ENCODE assay signal across 14 cellular contexts in genomic region chr4:53592128-53592527, GRCh38. TPM values are rescaled to one million over a fixed set of nuclear protein-coding genes. Genes with fewer than 3 reads are reported as not detected.
DNase-seq lines count a peak whose midpoint lies in the region; ATAC-seq, FAIRE-seq and TF ChIP-seq lines count a peak whose summit lies in the region.
"Had no signal": no experiment of that assay in that cellular context is flagged by ENCODE, and none has a peak within 500 bp of the region (broad histone marks: within the 10 kb centered on the region; RNA-seq: fewer than 3 reads in every experiment).

No MANE protein-coding gene starts in this region.

- TF ChIP-seq EP300 in A549 (IDR thresholded peaks at IDR 0.05), result no peak

- intact Hi-C loops in mucosa of descending colon (cut with DNase I, micrococcal nuclease), result loop anchor here in 1 of 2 donors (10.0 kb wide), 1 partner anchor 53 kb away; no protein-coding TSS in a partner anchor
- intact Hi-C loops in left ventricle myocardium inferior (cut with micrococcal nuclease), result no loop called here

- POLR2A ChIA-PET in A549 (lab: Yijun Ruan, JAX) (no interaction called here), HEK293T (lab: Yijun Ruan, JAX) (no interaction called here), GM10248 (lab: Yijun Ruan, JAX) (no interaction called here)

- H3K27ac ChIP-seq in A549, result peak overlapping the region; percentile 71 to 83
- no peak overlapping the region for H3K27ac ChIP-seq in left ventricle myocardium inferior (replicated peaks)
- H3K27ac ChIP-seq: sigmoid colon had no signal

- no peak for TF ChIP-seq RAD21 in A549 (conservative IDR thresholded peaks at IDR 0.05 in 1 of 2, IDR thresholded peaks at IDR 0.05 in 1 of 2)

- TF ChIP-seq CTCF in A549 (IDR thresholded peaks at IDR 0.05), result no peak
- no peak for TF ChIP-seq CTCF in endothelial cell (IDR thresholded peaks at IDR 0.05; ENCODE audit: unreplicated experiment)
- TF ChIP-seq CTCF in mucosa of descending colon (IDR thresholded peaks at IDR 0.05), result no peak
- TF ChIP-seq CTCF in left ventricle myocardium inferior (IDR thresholded peaks at IDR 0.05; ENCODE audit: borderline replicate concordance), result no peak
- no peak for TF ChIP-seq CTCF in GM10248 (IDR thresholded peaks at IDR 0.05; ENCODE audit: control extremely low read depth, extremely low read depth, low read depth, missing control alignments)

- H3K9me3 ChIP-seq in A549, result no peaks in the 10 kb centered on the region
- H3K9me3 ChIP-seq in mucosa of descending colon, result no peaks in the 10 kb centered on the region
- H3K9me3 ChIP-seq in left ventricle myocardium inferior (replicated peaks), result no peaks in the 10 kb centered on the region
- H3K9me3 ChIP-seq: sigmoid colon had no signal

- no peak for DNase-seq in A549 (ENCODE audit: low read depth in 1 of 2, low spot score in 1 of 2)
- DNase-seq in NCI-H748 (lab: John Stamatoyannopoulos, UW; ENCODE audit: unreplicated experiment), result peak; percentile 67
- DNase-seq in endothelial cell (ENCODE audit: low spot score), result peak; percentile 9
- DNase-seq in mucosa of descending colon, result peak in 1 of 3 donors; percentile 74
- DNase-seq in stimulated activated naive B cell treated with anti-CD40 and anti-IgM and Interleukin-4, amounts not matched to agents 10 μg/mL and 1 μg/mL and 100 μg/mL, for 72 hours, result no peak
- DNase-seq in HEK293T (ENCODE audit: extremely low spot score), result no peak
- DNase-seq in left ventricle myocardium inferior, result no peak
- no peak for DNase-seq in GM10248 (ENCODE audit: extremely low spot score)
- DNase-seq: activated T-cell treated with anti-CD3 and anti-CD28 coated beads, Interleukin-2, amount 50 U/mL, for 48 hours; sigmoid colon; stimulated activated CD8-positive, alpha-beta memory T cell treated with anti-CD3 and anti-CD28 coated beads, Interleukin-4, amount 100 ng/mL, for 48 hours; T-helper 9 cell had no signal

- H3K27ac Mint-ChIP-seq in endothelial cell (ENCODE audit: unreplicated experiment), result peak overlapping the region; percentile 89
- H3K27ac Mint-ChIP-seq in stimulated activated naive B cell treated with anti-CD40 and anti-IgM and Interleukin-4, amounts not matched to agents 10 μg/mL and 1 μg/mL and 100 μg/mL, for 72 hours, result no peak overlapping the region
- H3K27ac Mint-ChIP-seq: IgD-negative memory B cell had no signal

- CTCF ChIA-PET in A549 (lab: Yijun Ruan, JAX), result no interaction called here
- CTCF ChIA-PET in HEK293T (lab: Yijun Ruan, JAX), result no interaction called here
- CTCF ChIA-PET in GM10248 (lab: Yijun Ruan, JAX), result interaction anchor here (1.2 kb wide), 1 partner anchor 10 kb away, joined by 4 read pairs; no protein-coding TSS in a partner anchor

- peaks cover 61% of the 10 kb centered on the region for H3K4me1 Mint-ChIP-seq in endothelial cell (ENCODE audit: unreplicated experiment)
- H3K4me1 Mint-ChIP-seq in stimulated activated naive B cell treated with anti-CD40 and anti-IgM and Interleukin-4, amounts not matched to agents 10 μg/mL and 1 μg/mL and 100 μg/mL, for 72 hours, result peaks cover 10 to 21% of the 10 kb centered on the region in 2 donors

- 90% methylated on average over 8 of the region's 8 CpGs for WGBS in A549 (ENCODE audit: missing lambda C conversion rate)

- FAIRE-seq in A549 (lab: Jason Lieb, UNC), result no peak

- no peaks in the 10 kb centered on the region for H3K36me3 Mint-ChIP-seq in endothelial cell (ENCODE audit: low read depth, unreplicated experiment)
- H3K36me3 Mint-ChIP-seq in stimulated activated naive B cell treated with anti-CD40 and anti-IgM and Interleukin-4, amounts not matched to agents 10 μg/mL and 1 μg/mL and 100 μg/mL, for 72 hours, result no peaks in the 10 kb centered on the region

- ATAC-seq in A549 (no peak; a peak in 1 of 6 replicates), mucosa of descending colon (peak; percentile 67)
- no peak for ATAC-seq in stimulated activated naive B cell treated with anti-CD40 and anti-IgM and Interleukin-4, amounts not matched to agents 10 μg/mL and 1 μg/mL and 100 μg/mL, for 72 hours (replicated peaks)

- no peaks in the 10 kb centered on the region for H3K9me3 Mint-ChIP-seq in endothelial cell (ENCODE audit: unreplicated experiment)
- H3K9me3 Mint-ChIP-seq in stimulated activated naive B cell treated with anti-CD40 and anti-IgM and Interleukin-4, amounts not matched to agents 10 μg/mL and 1 μg/mL and 100 μg/mL, for 72 hours, result no peaks in the 10 kb centered on the region

- H3K4me3 ChIP-seq in A549, result peak overlapping the region; percentile 51; the same call in 1 of the 3 replicates
- H3K4me3 ChIP-seq in mucosa of descending colon, result no peak overlapping the region
- H3K4me3 ChIP-seq in left ventricle myocardium inferior, result no peak overlapping the region
- H3K4me3 ChIP-seq: sigmoid colon had no signal

- TF ChIP-seq POLR2A in A549 (IDR thresholded peaks at IDR 0.05; ENCODE audit: low read length), result no peak

- H3K4me1 ChIP-seq in A549 (peaks cover 19% of the 10 kb centered on the region), mucosa of descending colon (ENCODE audit: low read depth) (peaks cover 8% of the 10 kb centered on the region), left ventricle myocardium inferior (peaks cover 23% of the 10 kb centered on the region)
- H3K4me1 ChIP-seq: sigmoid colon had no signal

- H3K4me2 ChIP-seq in A549, result peak overlapping the region; percentile 78

- H3K36me3 ChIP-seq in mucosa of descending colon (ENCODE audit: low read depth), result no peaks in the 10 kb centered on the region
- H3K36me3 ChIP-seq in left ventricle myocardium inferior, result no peaks in the 10 kb centered on the region
- H3K36me3 ChIP-seq: sigmoid colon had no signal

- peaks cover 4% of the 10 kb centered on the region for H3K27me3 Mint-ChIP-seq in endothelial cell (ENCODE audit: unreplicated experiment)
- peaks cover 28 to 40% of the 10 kb centered on the region in 2 donors for H3K27me3 Mint-ChIP-seq in stimulated activated naive B cell treated with anti-CD40 and anti-IgM and Interleukin-4, amounts not matched to agents 10 μg/mL and 1 μg/mL and 100 μg/mL, for 72 hours

- peak overlapping the region; percentile 84 for H3K4me3 Mint-ChIP-seq in endothelial cell (ENCODE audit: unreplicated experiment)
- peak overlapping the region in 1 of 2 donors; percentile 67 for H3K4me3 Mint-ChIP-seq in stimulated activated naive B cell treated with anti-CD40 and anti-IgM and Interleukin-4, amounts not matched to agents 10 μg/mL and 1 μg/mL and 100 μg/mL, for 72 hours

- H3K27me3 ChIP-seq in left ventricle myocardium inferior (ENCODE audit: low read depth), result no peaks in the 10 kb centered on the region

TF ChIP-seq in A549, 52 proteins besides CTCF, POLR2A, EP300 and RAD21 (continues in another document):
- TF ChIP-seq GATA3 (IDR thresholded peaks at IDR 0.05; ENCODE audit: borderline replicate concordance), result no peak
- TF ChIP-seq CHD4 (IDR thresholded peaks at IDR 0.05; ENCODE audit: borderline replicate concordance), result no peak
- no peak for TF ChIP-seq HOXB5 (CRISPR knock-in tag; IDR thresholded peaks at IDR 0.05)
- TF ChIP-seq ZFP36 (IDR thresholded peaks at IDR 0.05; ENCODE audit: borderline replicate concordance, partially characterized antibody), result no peak
- TF ChIP-seq NFE2L2 (conservative IDR thresholded peaks at IDR 0.05; ENCODE audit: low read length), result no peak
- no peak for TF ChIP-seq CBX8 (IDR thresholded peaks at IDR 0.05)
- TF ChIP-seq HOXB13 (CRISPR knock-in tag; IDR thresholded peaks at IDR 0.05; ENCODE audit: low read depth), result no peak
- no peak for TF ChIP-seq SREBF2 (IDR thresholded peaks at IDR 0.05)
- TF ChIP-seq RNF2 (IDR thresholded peaks at IDR 0.05; ENCODE audit: borderline replicate concordance, low read depth), result no peak
- TF ChIP-seq KDM5A (IDR thresholded peaks at IDR 0.05), result no peak
- no peak for TF ChIP-seq NPAS2 (CRISPR knock-in tag; IDR thresholded peaks at IDR 0.05; ENCODE audit: borderline replicate concordance)

TF ChIP-seq in HEK293T, 16 proteins besides CTCF, POLR2A, EP300 and RAD21:
- TF ChIP-seq LEF1 (IDR thresholded peaks at IDR 0.05; ENCODE audit: borderline replicate concordance) (no peak), NFRKB (IDR thresholded peaks at IDR 0.05) (no peak), SUZ12 (IDR thresholded peaks at IDR 0.05) (no peak), FOXK2 (IDR thresholded peaks at IDR 0.05) (no peak), FOXA1 (IDR thresholded peaks at IDR 0.05) (no peak), TARDBP (IDR thresholded peaks at IDR 0.05) (no peak), HDGF (IDR thresholded peaks at IDR 0.05; ENCODE audit: borderline replicate concordance) (no peak), L3MBTL2 (conservative IDR thresholded peaks at IDR 0.05) (no peak), BHLHE40 (IDR thresholded peaks at IDR 0.05; ENCODE audit: borderline replicate concordance) (no peak)

RNA-seq across cellular contexts. Expression of gene LNX1, which starts 0.8 kb away (rescaled TPM):
- 0.14 and 0.20 TPM in 2 replicates for polyA plus RNA-seq in A549 (2011; rRNA removed)
- polyA plus RNA-seq in A549 (2012; cell fraction: cytosol; rRNA removed), result 0.01 TPM in 1 of 2 replicates, not detected in the other
- 0.07 and 0.31 TPM in 2 replicates for polyA plus RNA-seq in A549 (2012; cell fraction: nucleus; rRNA removed)
- polyA plus RNA-seq in A549 (2017; fragmentation: RNase III; extraction: RNeasy Plus Mini Kit Qiagen cat#74134 plus additional on column Dnase treatment), result 0.04 TPM in 2 of 3 replicates, not detected in the other
- 0.39 and 0.62 TPM in 2 replicates for polyA minus RNA-seq in A549 (2011; rRNA and poly(A)+ RNA removed)
- 25.7 TPM for total RNA-seq in endothelial cell (ENCODE audit: unreplicated experiment)
- total RNA-seq in mucosa of descending colon, result 10 to 100 TPM in 2 of 3 donors, 1 to 10 TPM in 1; 8.2 to 24.3 (median 23.2) TPM
- total RNA-seq in left ventricle myocardium inferior, result 9.5 TPM
- total RNA-seq: NCI-H460 had no signal

Comparison
In these comparisons a context has a peak if more than half of its experiments do, and no peak if none do; other contexts are left out.
1. DNase-seq: peak in NCI-H748 (single experiment) and endothelial cell (single experiment); none in A549 (0 of 2), stimulated activated naive B cell treated with anti-CD40 and anti-IgM and Interleukin-4, amounts not matched to agents 10 μg/mL and 1 μg/mL and 100 μg/mL, for 72 hours (single experiment), HEK293T (single experiment), left ventricle myocardium inferior (single experiment) and GM10248 (single experiment).